Comparison of ENCODE assay signal across 1 cellular context in genomic region chr4:181219783-181220416, GRCh38.
TF ChIP-seq lines count a peak whose summit lies in the region.

No MANE protein-coding gene starts in this region.

TF ChIP-seq in H1, 55 proteins besides CTCF, POLR2A, EP300 and RAD21:
- TF ChIP-seq PHF8 (conservative IDR thresholded peaks at IDR 0.05; ENCODE audit: low read depth, low read length) (no peak), KDM1A (IDR thresholded peaks at IDR 0.05; ENCODE audit: borderline replicate concordance, low read length) (no peak)
